8 cellular contexts compared by ENCODE assay signal in genomic region chr1:34885405-34886247, GRCh38.
A peak's percentile ranks its signal among the peaks of the same experiment; 100 is the strongest.
DNase-seq lines count a peak whose midpoint lies in the region; ATAC-seq and TF ChIP-seq lines count a peak whose summit lies in the region.

No MANE protein-coding gene starts in this region.

- peak; percentile 79 for DNase-seq in activated CD4-positive, alpha-beta T cell treated with anti-CD3 and anti-CD28 coated beads for 48 hours
- peak in 1 of 3 experiments; percentile 14 for DNase-seq in effector memory CD8-positive, alpha-beta T cell
- DNase-seq in tibial artery (peak in 1 of 2 donors; percentile 52), GM10266 (ENCODE audit: extremely low spot score) (no peak)

- H3K9me3 ChIP-seq in DOHH2 (ENCODE audit: control insufficient read depth, insufficient read depth, low read length) (no peaks in the 10 kb centered on the region), tibial artery (no peaks in the 10 kb centered on the region)

- peak; percentile 78 for ATAC-seq in effector memory CD8-positive, alpha-beta T cell (replicated peaks)
- ATAC-seq in GM19395 (IDR thresholded peaks at IDR 0.05; ENCODE audit: unreplicated experiment) (no peak), HG03135 (IDR thresholded peaks at IDR 0.05; ENCODE audit: unreplicated experiment) (no peak)

- peak overlapping the region; percentile 72 to 81 for H3K4me3 Mint-ChIP-seq in effector memory CD8-positive, alpha-beta T cell
- peak overlapping the region in 2 of 3 experiments; percentile 42 to 56 for H3K4me3 Mint-ChIP-seq in nephron

- H3K4me3 ChIP-seq in DOHH2 (ENCODE audit: low read length) (peak overlapping the region; percentile 58), tibial artery (peak overlapping the region; percentile 25 to 47)

- no peaks in the 10 kb centered on the region for H4K20me1 ChIP-seq in DOHH2 (ENCODE audit: control insufficient read depth, insufficient read depth, low read depth, low read length)

- H3K4me2 ChIP-seq in DOHH2 (ENCODE audit: low read length) = peak overlapping the region; percentile 50

- H3K36me3 ChIP-seq in DOHH2 (ENCODE audit: control insufficient read depth, low read length) (no peaks in the 10 kb centered on the region), tibial artery (no peaks in the 10 kb centered on the region)

- no peaks in the 10 kb centered on the region for H3K9me2 ChIP-seq in DOHH2 (replicated peaks; ENCODE audit: control insufficient read depth, low read length)

- H3K36me3 Mint-ChIP-seq in effector memory CD8-positive, alpha-beta T cell (ENCODE audit: insufficient read depth) = no peaks in the 10 kb centered on the region
- H3K36me3 Mint-ChIP-seq in nephron (ENCODE audit: low read depth) = no peaks in the 10 kb centered on the region

- H3K79me2 ChIP-seq in DOHH2 (ENCODE audit: control insufficient read depth, low read length) = no peaks in the 10 kb centered on the region

- no peaks in the 10 kb centered on the region for H3K4me1 ChIP-seq in DOHH2 (ENCODE audit: control insufficient read depth, low read length)
- peaks cover 0 to 10% (median 9%) of the 10 kb centered on the region in 4 donors for H3K4me1 ChIP-seq in tibial artery

- intact Hi-C loops in tibial artery (cut with DNase I; ENCODE audit: low total_unique reads) = no loop called here

- H3K27me3 ChIP-seq in DOHH2 (ENCODE audit: control insufficient read depth, low read length) = peaks cover 12% of the 10 kb centered on the region
- H3K27me3 ChIP-seq in tibial artery = peaks cover 0 to 50% of the 10 kb centered on the region in 2 donors

- H3F3A ChIP-seq in DOHH2 (ENCODE audit: control insufficient read depth, insufficient read depth) = no peaks in the 10 kb centered on the region

- no peaks in the 10 kb centered on the region for H3K9me3 Mint-ChIP-seq in effector memory CD8-positive, alpha-beta T cell
- peaks cover 5% of the 10 kb centered on the region for H3K9me3 Mint-ChIP-seq in nephron

- peaks cover 53 to 66% of the 10 kb centered on the region in 2 donors for H3K27me3 Mint-ChIP-seq in effector memory CD8-positive, alpha-beta T cell
- peaks cover 77% of the 10 kb centered on the region for H3K27me3 Mint-ChIP-seq in nephron (ENCODE audit: low read depth)

- H3K27ac ChIP-seq in DOHH2 (ENCODE audit: low read depth, low read length) (no peak overlapping the region), tibial artery (no peak overlapping the region)

- H3K27ac Mint-ChIP-seq in effector memory CD8-positive, alpha-beta T cell = no peak overlapping the region
- H3K27ac Mint-ChIP-seq in nephron = no peak overlapping the region

- TF ChIP-seq CTCF in DOHH2 (IDR thresholded peaks at IDR 0.05; ENCODE audit: low read depth, low read length, poor library complexity, severe bottlenecking) = no peak
- TF ChIP-seq CTCF in nephron (IDR thresholded peaks at IDR 0.05; ENCODE audit: unreplicated experiment in 3 of 3) = no peak
- no peak for TF ChIP-seq CTCF in tibial artery (IDR thresholded peaks at IDR 0.05)
- no peak for TF ChIP-seq CTCF in GM10266 (IDR thresholded peaks at IDR 0.05; ENCODE audit: control insufficient read depth, insufficient read depth, low read depth, missing control alignments)

- H3K4me1 Mint-ChIP-seq in effector memory CD8-positive, alpha-beta T cell (ENCODE audit: low read depth in 2 of 2) = peaks cover 4 to 5% of the 10 kb centered on the region in 2 donors
- H3K4me1 Mint-ChIP-seq in nephron = peaks cover 6% of the 10 kb centered on the region
